Comparison of ENCODE assay signal across 30 cellular contexts in the genomic region with DNA sequence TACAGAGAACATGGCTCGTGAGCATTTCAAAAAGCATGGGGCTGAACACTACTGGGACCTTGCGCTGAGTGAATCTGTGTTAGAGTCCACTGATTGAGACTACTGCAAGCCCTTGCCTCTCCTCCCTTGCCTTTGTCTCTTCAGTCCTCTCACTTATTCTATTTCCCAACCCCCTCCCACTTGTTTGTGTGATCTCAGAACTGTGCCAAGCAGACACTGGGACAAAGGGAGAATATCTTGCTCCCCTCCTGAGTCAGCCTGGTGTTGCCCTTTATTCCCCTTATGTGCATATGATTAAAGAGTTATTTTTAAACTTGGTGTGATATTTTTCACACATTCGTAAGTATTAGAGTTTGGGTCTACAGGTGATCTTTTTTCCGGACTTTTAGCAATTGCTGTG.
"Had no signal": no experiment of that assay in that cellular context is flagged by ENCODE, and none has a peak within 500 bp of the region (broad histone marks: within the 10 kb centered on the region; RNA-seq: fewer than 3 reads in every experiment).

No MANE protein-coding gene starts in this region.

- H3K9me3 Mint-ChIP-seq: immature natural killer cell, nephron had no signal

- H3K4me3 Mint-ChIP-seq: immature natural killer cell, nephron, T-helper 17 cell had no signal

- H3K4me1 ChIP-seq: body of pancreas, colonic mucosa, gastroesophageal sphincter, lower lobe of right lung, pancreas, right atrium auricular region, uterus had no signal

- H3K4me3 ChIP-seq: body of pancreas, colonic mucosa, dorsolateral prefrontal cortex, gastroesophageal sphincter, lower lobe of right lung, mucosa of descending colon, pancreas, right atrium auricular region, thoracic aorta, uterus had no signal

- H3K9me3 ChIP-seq: body of pancreas, colonic mucosa, gastroesophageal sphincter, lower lobe of right lung, mucosa of descending colon, pancreas, right atrium auricular region, SK-N-SH, thoracic aorta, uterus had no signal

- H3K27me3 ChIP-seq: body of pancreas, colonic mucosa, dorsolateral prefrontal cortex, gastroesophageal sphincter, pancreas, right atrium auricular region, uterus had no signal

- H3K36me3 ChIP-seq: colonic mucosa, uterus had no signal

- ATAC-seq: activated CD4-positive, CD25-positive, alpha-beta regulatory T cell treated with anti-CD3 and anti-CD28 coated beads, Interleukin-2, amount 50 U/mL, for 24 hours; body of pancreas; gastroesophageal sphincter; mucosa of descending colon; stimulated activated naive CD8-positive, alpha-beta T cell treated with anti-CD3 and anti-CD28 coated beads, Interleukin-15, Interleukin-2, amounts not matched to agents 100 U/mL and 50 U/mL, for 24 hours; T-helper 17 cell had no signal

- H3K9ac ChIP-seq: SK-N-SH had no signal

- H3K4me1 Mint-ChIP-seq: immature natural killer cell, nephron, T-helper 17 cell had no signal

- DNase-seq: activated CD4-positive, alpha-beta T cell treated with anti-CD3 and anti-CD28 coated beads for 48 hours; activated CD4-positive, alpha-beta T cell treated with anti-CD3 and anti-CD28 coated beads, Interleukin-2, amount 50 U/mL, for 48 hours; activated effector memory CD4-positive, alpha-beta T cell treated with anti-CD3 and anti-CD28 coated beads, Interleukin-2, amount 50 U/mL, for 16 hours; activated naive CD4-positive, alpha-beta T cell treated with anti-CD3 and anti-CD28 coated beads, Interleukin-2, amount 50 U/mL, for 16 hours; anterior cingulate cortex; body of pancreas; cerebellar nuclear complex; colonic mucosa; dorsolateral prefrontal cortex; effector memory CD4-positive, alpha-beta T cell; erythroblast; hypothalamus; immature natural killer cell; kidney; lower lobe of right lung; mucosa of descending colon; pancreas; SK-N-SH; stimulated activated CD4-positive, alpha-beta T cell treated with anti-CD3 and anti-CD28 coated beads, Interleukin-15, amount 100 ng/mL, for 24 hours; stimulated activated naive CD8-positive, alpha-beta T cell treated with anti-CD3 and anti-CD28 coated beads, Interleukin-15, Interleukin-2, amounts not matched to agents 100 U/mL and 50 U/mL, for 24 hours; T-helper 17 cell; T1000; trophoblast cell; uterus; WERI-Rb-1 had no signal

- H3K27me3 Mint-ChIP-seq: T-helper 17 cell had no signal

- H3K27ac Mint-ChIP-seq: nephron, T-helper 17 cell had no signal
